ENCODE assay signal across 9 cellular contexts in genomic region chr18:57802869-57803118, GRCh38. TPM values are rescaled to one million over a fixed set of nuclear protein-coding genes. Genes with fewer than 3 reads are reported as not detected.
DNase-seq lines count a peak whose midpoint lies in the region; ATAC-seq lines count a peak whose summit lies in the region.
"Had no signal": no experiment of that assay in that cellular context is flagged by ENCODE, and none has a peak within 500 bp of the region (broad histone marks: within the 10 kb centered on the region; RNA-seq: fewer than 3 reads in every experiment).

No MANE protein-coding gene starts in this region.

- intact Hi-C loops in activated CD4-positive, alpha-beta T cell treated with anti-CD3 and anti-CD28 coated beads for 36 hours (cut with DNase I, micrococcal nuclease): no loop called here

- POLR2A ChIA-PET in activated CD4-positive, alpha-beta T cell treated with anti-CD3 and anti-CD28 coated beads for 36 hours (lab: Charles Lee): no interaction called here

- DNase-seq in SJSA1 (ENCODE audit: low read depth in 1 of 2, low spot score in 2 of 2) (no peak), NCI-H2029 (lab: John Stamatoyannopoulos, UW) (no peak), kidney tubule cell (ENCODE audit: low spot score) (no peak)
- DNase-seq in effector CD8-positive, alpha-beta T cell (lab: John Stamatoyannopoulos, UW): no peak
- no peak for DNase-seq in activated CD4-positive, alpha-beta T cell treated with anti-CD3 and anti-CD28 coated beads for 36 hours

- no peaks in the 10 kb centered on the region for H3K27me3 ChIP-seq in SJSA1 (replicated peaks)

- no peak overlapping the region for H3K27ac Mint-ChIP-seq in stimulated activated naive CD8-positive, alpha-beta T cell treated with anti-CD3 and anti-CD28 coated beads, Interleukin-15, Interleukin-2, amounts not matched to agents 100 ng/mL and 50 ng/mL, for 24 hours
- H3K27ac Mint-ChIP-seq in activated CD4-positive, alpha-beta T cell treated with anti-CD3 and anti-CD28 coated beads for 36 hours: no peak overlapping the region
- H3K27ac Mint-ChIP-seq: brain had no signal

- no peaks in the 10 kb centered on the region for H3K36me3 Mint-ChIP-seq in stimulated activated naive CD8-positive, alpha-beta T cell treated with anti-CD3 and anti-CD28 coated beads, Interleukin-15, Interleukin-2, amounts not matched to agents 100 ng/mL and 50 ng/mL, for 24 hours (ENCODE audit: low read depth)
- no peaks in the 10 kb centered on the region for H3K36me3 Mint-ChIP-seq in activated CD4-positive, alpha-beta T cell treated with anti-CD3 and anti-CD28 coated beads for 36 hours (ENCODE audit: low read depth)
- H3K36me3 Mint-ChIP-seq: brain had no signal

- no peaks in the 10 kb centered on the region for H3K9me3 Mint-ChIP-seq in stimulated activated naive CD8-positive, alpha-beta T cell treated with anti-CD3 and anti-CD28 coated beads, Interleukin-15, Interleukin-2, amounts not matched to agents 100 ng/mL and 50 ng/mL, for 24 hours
- H3K9me3 Mint-ChIP-seq in activated CD4-positive, alpha-beta T cell treated with anti-CD3 and anti-CD28 coated beads for 36 hours (ENCODE audit: low read depth): no peaks in the 10 kb centered on the region

- ATAC-seq in GM21381 (IDR thresholded peaks at IDR 0.05; ENCODE audit: unreplicated experiment): peak; percentile 53
- no peak for ATAC-seq in activated CD4-positive, alpha-beta T cell treated with anti-CD3 and anti-CD28 coated beads for 36 hours

- CTCF ChIA-PET in activated CD4-positive, alpha-beta T cell treated with anti-CD3 and anti-CD28 coated beads for 36 hours (lab: Charles Lee): interaction anchor here (0.6 kb wide), 1 partner anchor 541 kb away, joined by 3 read pairs; no protein-coding TSS in a partner anchor

- H3K27me3 Mint-ChIP-seq in stimulated activated naive CD8-positive, alpha-beta T cell treated with anti-CD3 and anti-CD28 coated beads, Interleukin-15, Interleukin-2, amounts not matched to agents 100 ng/mL and 50 ng/mL, for 24 hours: peaks cover 62% of the 10 kb centered on the region
- peaks cover 50% of the 10 kb centered on the region for H3K27me3 Mint-ChIP-seq in activated CD4-positive, alpha-beta T cell treated with anti-CD3 and anti-CD28 coated beads for 36 hours

- H3K4me1 ChIP-seq in SJSA1 (replicated peaks): peaks cover 35% of the 10 kb centered on the region

- H3K36me3 ChIP-seq in SJSA1: peaks cover 4% of the 10 kb centered on the region; the same call in 1 of the 2 replicates

- H3K4me1 Mint-ChIP-seq in stimulated activated naive CD8-positive, alpha-beta T cell treated with anti-CD3 and anti-CD28 coated beads, Interleukin-15, Interleukin-2, amounts not matched to agents 100 ng/mL and 50 ng/mL, for 24 hours (ENCODE audit: low read depth): peaks cover 13% of the 10 kb centered on the region
- H3K4me1 Mint-ChIP-seq in activated CD4-positive, alpha-beta T cell treated with anti-CD3 and anti-CD28 coated beads for 36 hours: peaks cover 14% of the 10 kb centered on the region

- peak overlapping the region; percentile 75 for H3K4me3 ChIP-seq in SJSA1
- peak overlapping the region; percentile 74 for H3K4me3 ChIP-seq in iPS-18c (ENCODE audit: insufficient read depth, low read depth, low read length)

- H3K9me3 ChIP-seq in SJSA1 (replicated peaks): no peaks in the 10 kb centered on the region
- H3K9me3 ChIP-seq in iPS-18c (ENCODE audit: control insufficient read depth, insufficient read depth, low read length): no peaks in the 10 kb centered on the region

- H3K4me3 Mint-ChIP-seq in stimulated activated naive CD8-positive, alpha-beta T cell treated with anti-CD3 and anti-CD28 coated beads, Interleukin-15, Interleukin-2, amounts not matched to agents 100 ng/mL and 50 ng/mL, for 24 hours: peak overlapping the region; percentile 83
- no peak overlapping the region for H3K4me3 Mint-ChIP-seq in activated CD4-positive, alpha-beta T cell treated with anti-CD3 and anti-CD28 coated beads for 36 hours

- no peak overlapping the region for H3K27ac ChIP-seq in SJSA1

RNA-seq across cellular contexts. Expression of gene ATP8B1, which starts 0.3 kb away (rescaled TPM):
- total RNA-seq in SJSA1 (2014; rRNA removed; shearing (Covaris generic)): 7.5 and 12.4 TPM in 2 replicates
- not detected for total RNA-seq in activated CD4-positive, alpha-beta T cell treated with anti-CD3 and anti-CD28 coated beads for 36 hours
